In the genomic region with DNA sequence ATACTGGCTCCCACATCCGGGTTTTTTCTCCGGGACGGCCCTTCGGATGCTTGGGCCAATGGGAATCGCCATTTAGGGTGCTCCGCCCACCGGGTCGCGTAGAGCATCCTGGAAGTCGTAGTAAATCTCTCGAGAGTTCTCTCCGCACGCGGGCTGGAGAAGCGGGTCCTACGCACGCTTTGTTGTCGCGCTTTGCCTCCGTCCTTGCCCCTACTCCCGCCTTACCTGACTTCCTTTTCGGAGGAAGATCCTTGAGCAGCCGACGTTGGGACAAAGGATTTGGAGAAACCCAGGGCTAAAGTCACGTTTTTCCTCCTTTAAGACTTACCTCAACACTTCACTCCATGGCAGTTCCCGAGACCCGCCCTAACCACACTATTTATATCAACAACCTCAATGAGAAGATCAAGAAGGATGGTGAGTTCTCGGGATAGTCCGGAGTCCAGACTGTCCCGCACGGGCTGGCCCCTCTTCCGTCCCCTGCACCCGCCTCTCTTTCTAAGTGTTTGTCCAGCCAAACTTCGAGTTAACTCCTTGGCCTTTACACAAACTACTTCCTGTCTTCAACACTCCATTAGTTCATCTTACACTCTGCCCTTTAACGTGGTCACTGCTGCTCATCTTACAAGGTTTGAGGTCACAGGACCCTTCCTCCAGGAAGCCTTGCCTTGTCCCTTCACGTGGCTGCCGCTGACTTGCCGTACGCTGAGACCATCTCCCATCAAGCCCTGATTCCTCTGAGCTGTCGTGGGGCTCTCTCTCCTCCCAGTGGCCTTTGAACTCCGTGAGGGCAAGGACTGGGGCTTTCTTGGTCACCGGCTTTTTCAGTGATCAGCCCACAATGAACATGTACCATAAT, we compare ENCODE assay signal across 1 cellular context.
TF ChIP-seq lines count a peak whose summit lies in the region.

A gene (plus strand): TSS at position 139 of the 859 bp plus-strand sequence. CDS start 206 bp downstream, at position 345.

TF ChIP-seq in H1, 55 proteins besides CTCF, POLR2A, EP300 and RAD21:
- TF ChIP-seq TAF1 (IDR thresholded peaks at IDR 0.05; ENCODE audit: low read depth, low read length) (peak; percentile 88), SIN3A (conservative IDR thresholded peaks at IDR 0.05 in 1 of 2, IDR thresholded peaks at IDR 0.05 in 1 of 2; ENCODE audit: low read depth in 1 of 2, low read length in 2 of 2) (peak in 1 of 2 experiments; percentile 78; a peak in 2 of 4 replicates), POLR2AphosphoS5 (IDR thresholded peaks at IDR 0.05; ENCODE audit: low read depth, low read length) (peak; percentile 88), CHD2 (IDR thresholded peaks at IDR 0.05; ENCODE audit: low read length) (peak; percentile 76), CBX8 (IDR thresholded peaks at IDR 0.05; ENCODE audit: borderline replicate concordance, low read depth, low read length) (no peak), TEAD4 (IDR thresholded peaks at IDR 0.05; ENCODE audit: low read depth, low read length) (no peak), RNF2 (IDR thresholded peaks at IDR 0.05; ENCODE audit: borderline replicate concordance, low read depth, low read length, missing control alignments, poor library complexity, severe bottlenecking) (no peak), SAP30 (IDR thresholded peaks at IDR 0.05; ENCODE audit: insufficient read depth, insufficient replicate concordance, low read length) (peak; percentile 20), CREB1 (IDR thresholded peaks at IDR 0.05) (peak; percentile 85), TBP (IDR thresholded peaks at IDR 0.05; ENCODE audit: low read depth, low read length) (peak; percentile 70; the same call in 1 of the 2 replicates), ASH2L (IDR thresholded peaks at IDR 0.05; ENCODE audit: low read length) (peak; percentile 39), BRCA1 (IDR thresholded peaks at IDR 0.05; ENCODE audit: low read depth, low read length) (no peak; the same call in 1 of the 2 replicates), PHF8 (conservative IDR thresholded peaks at IDR 0.05; ENCODE audit: low read depth, low read length) (peak; percentile 70), SIX5 (IDR thresholded peaks at IDR 0.05; ENCODE audit: low read depth, low read length) (peak; percentile 32; the same call in 1 of the 2 replicates), SRF (IDR thresholded peaks at IDR 0.05; ENCODE audit: low read depth, low read length) (no peak), FOSL1 (IDR thresholded peaks at IDR 0.05; ENCODE audit: insufficient read depth, low read depth, low read length) (no peak)
- TF ChIP-seq, protein P1, sequence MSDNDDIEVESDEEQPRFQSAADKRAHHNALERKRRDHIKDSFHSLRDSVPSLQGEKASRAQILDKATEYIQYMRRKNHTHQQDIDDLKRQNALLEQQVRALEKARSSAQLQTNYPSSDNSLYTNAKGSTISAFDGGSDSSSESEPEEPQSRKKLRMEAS (IDR thresholded peaks at IDR 0.05): peak; percentile 90
- TF ChIP-seq, protein P2, sequence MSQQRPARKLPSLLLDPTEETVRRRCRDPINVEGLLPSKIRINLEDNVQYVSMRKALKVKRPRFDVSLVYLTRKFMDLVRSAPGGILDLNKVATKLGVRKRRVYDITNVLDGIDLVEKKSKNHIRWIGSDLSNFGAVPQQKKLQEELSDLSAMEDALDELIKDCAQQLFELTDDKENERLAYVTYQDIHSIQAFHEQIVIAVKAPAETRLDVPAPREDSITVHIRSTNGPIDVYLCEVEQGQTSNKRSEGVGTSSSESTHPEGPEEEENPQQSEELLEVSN (IDR thresholded peaks at IDR 0.05): peak; percentile 77
- TF ChIP-seq, protein P3, sequence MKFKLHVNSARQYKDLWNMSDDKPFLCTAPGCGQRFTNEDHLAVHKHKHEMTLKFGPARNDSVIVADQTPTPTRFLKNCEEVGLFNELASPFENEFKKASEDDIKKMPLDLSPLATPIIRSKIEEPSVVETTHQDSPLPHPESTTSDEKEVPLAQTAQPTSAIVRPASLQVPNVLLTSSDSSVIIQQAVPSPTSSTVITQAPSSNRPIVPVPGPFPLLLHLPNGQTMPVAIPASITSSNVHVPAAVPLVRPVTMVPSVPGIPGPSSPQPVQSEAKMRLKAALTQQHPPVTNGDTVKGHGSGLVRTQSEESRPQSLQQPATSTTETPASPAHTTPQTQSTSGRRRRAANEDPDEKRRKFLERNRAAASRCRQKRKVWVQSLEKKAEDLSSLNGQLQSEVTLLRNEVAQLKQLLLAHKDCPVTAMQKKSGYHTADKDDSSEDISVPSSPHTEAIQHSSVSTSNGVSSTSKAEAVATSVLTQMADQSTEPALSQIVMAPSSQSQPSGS (IDR thresholded peaks at IDR 0.05; ENCODE audit: low read length): peak; percentile 47; the same call in 1 of the 2 replicates
TF ChIP-seq in H1: peak in this region for 13.
